In genomic region chr11:122882809-122883681, GRCh38 we compare ENCODE assay signal across 8 cellular contexts. TPM values are rescaled to one million over a fixed set of nuclear protein-coding genes. Genes with fewer than 3 reads are reported as not detected.
DNase-seq lines count a peak whose midpoint lies in the region; ATAC-seq lines count a peak whose summit lies in the region.

No MANE protein-coding gene starts in this region.

- no peaks in the 10 kb centered on the region for H3K9me3 Mint-ChIP-seq in activated naive CD8-positive, alpha-beta T cell treated with anti-CD3 and anti-CD28 coated beads, Interleukin-2, amount 50 U/mL, for 24 hours

- H3K9me3 ChIP-seq in SK-N-MC (ENCODE audit: low read depth, low read length): no peaks in the 10 kb centered on the region

- peaks cover 9% of the 10 kb centered on the region for H3K27me3 Mint-ChIP-seq in activated naive CD8-positive, alpha-beta T cell treated with anti-CD3 and anti-CD28 coated beads, Interleukin-2, amount 50 U/mL, for 24 hours

- DNase-seq in ELR (ENCODE audit: low read depth) (peak; percentile 72), SK-N-MC (ENCODE audit: low read depth, low spot score) (no peak), left cardiac atrium (peak; percentile 73), posterior vena cava (ENCODE audit: low spot score) (peak; percentile 88)
- peak; percentile 61 for DNase-seq in activated naive CD8-positive, alpha-beta T cell treated with anti-CD3 and anti-CD28 coated beads, Interleukin-2, amount 50 U/mL, for 24 hours

- WGBS in urinary bladder: 2% methylated on average over 68 of the region's 68 CpGs

- ATAC-seq in HG03108 (IDR thresholded peaks at IDR 0.05; ENCODE audit: unreplicated experiment): peak; percentile 55
- ATAC-seq in activated naive CD8-positive, alpha-beta T cell treated with anti-CD3 and anti-CD28 coated beads, Interleukin-2, amount 50 U/mL, for 24 hours: peak; percentile 65
- peak; percentile 83 to 88 for ATAC-seq in left cardiac atrium
- no peak for ATAC-seq in HG03378 (IDR thresholded peaks at IDR 0.05; ENCODE audit: unreplicated experiment)

- peaks cover 25% of the 10 kb centered on the region for H3K4me1 Mint-ChIP-seq in activated naive CD8-positive, alpha-beta T cell treated with anti-CD3 and anti-CD28 coated beads, Interleukin-2, amount 50 U/mL, for 24 hours

- H3K4me3 Mint-ChIP-seq in activated naive CD8-positive, alpha-beta T cell treated with anti-CD3 and anti-CD28 coated beads, Interleukin-2, amount 50 U/mL, for 24 hours: peak overlapping the region; percentile 84

- H3K27ac Mint-ChIP-seq in activated naive CD8-positive, alpha-beta T cell treated with anti-CD3 and anti-CD28 coated beads, Interleukin-2, amount 50 U/mL, for 24 hours: peak overlapping the region; percentile 67

- intact Hi-C loops in left cardiac atrium (cut with DNase I): no loop called here
- intact Hi-C loops in posterior vena cava (cut with DNase I): loop anchor here in 1 of 2 donors (10.0 kb wide), 1 partner anchor 142 kb away; no protein-coding TSS in a partner anchor

- H3K27ac ChIP-seq in SK-N-MC: peak overlapping the region; percentile 92
- peak overlapping the region; percentile 77 for H3K27ac ChIP-seq in urinary bladder (ENCODE audit: low read depth)

- peaks cover 6% of the 10 kb centered on the region for H3K36me3 Mint-ChIP-seq in activated naive CD8-positive, alpha-beta T cell treated with anti-CD3 and anti-CD28 coated beads, Interleukin-2, amount 50 U/mL, for 24 hours (ENCODE audit: low read depth)

- H3K4me3 ChIP-seq in SK-N-MC (peak overlapping the region; percentile 79), urinary bladder (ENCODE audit: low read depth, low read length) (peak overlapping the region; percentile 83)

- peak overlapping the region; percentile 73 for H3K9ac ChIP-seq in SK-N-MC (ENCODE audit: insufficient read length)

- H3K36me3 ChIP-seq in SK-N-MC (ENCODE audit: insufficient read depth, low read length): peaks cover 12% of the 10 kb centered on the region; the same call in 1 of the 2 replicates
- H3K36me3 ChIP-seq in urinary bladder (ENCODE audit: insufficient read depth): no peaks in the 10 kb centered on the region

- no peaks in the 10 kb centered on the region for H3K4me1 ChIP-seq in urinary bladder (ENCODE audit: insufficient read depth)

RNA-seq across cellular contexts. Expression of gene JHY, which starts 0.5 kb away (rescaled TPM):
- 1 to 10 TPM; 3.2 to 3.9 TPM for total RNA-seq in left cardiac atrium
- total RNA-seq in posterior vena cava: 1 to 10 TPM; 4.1 to 6.7 TPM
- total RNA-seq in urinary bladder: 7.1 TPM
- polyA plus RNA-seq in urinary bladder: 2.3 TPM

RNA-seq across cellular contexts. Expression of gene CRTAM, which starts 44.7 kb away (rescaled TPM):
- under 1 TPM; 0.13 to 0.27 TPM for total RNA-seq in left cardiac atrium
- under 1 TPM; 0.43 to 0.46 TPM for total RNA-seq in posterior vena cava
- 0.37 TPM for total RNA-seq in urinary bladder
- polyA plus RNA-seq in urinary bladder: 0.11 TPM
